ENCODE assay signal across 13 cellular contexts in the genomic region with DNA sequence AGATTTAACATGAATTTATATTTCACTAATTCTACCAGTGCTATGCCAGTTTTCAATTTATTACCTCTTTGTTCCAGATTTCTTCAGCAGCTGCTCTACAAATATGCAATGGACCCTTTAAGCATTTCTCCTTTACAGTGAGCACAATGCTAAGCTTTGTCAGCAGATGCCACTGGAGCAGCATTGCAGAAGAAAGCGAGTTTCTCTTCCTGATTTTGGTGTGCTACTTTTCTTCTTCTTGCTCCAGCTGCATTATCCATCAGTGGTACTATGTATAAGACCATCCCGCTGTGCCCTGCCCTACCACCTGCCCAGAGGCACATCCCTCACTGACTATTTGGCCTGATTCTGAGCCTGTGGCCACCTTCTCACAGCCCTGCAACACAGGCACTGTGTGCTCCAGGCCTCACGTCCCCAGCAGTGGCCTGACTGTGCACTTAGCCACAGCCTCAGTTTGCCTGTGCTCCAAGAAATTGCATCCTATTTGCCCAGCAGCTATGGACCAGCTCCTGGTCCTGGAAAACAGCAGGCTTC.
A peak's percentile ranks its signal among the peaks of the same experiment; 100 is the strongest.
DNase-seq lines count a peak whose midpoint lies in the region; ATAC-seq, FAIRE-seq and TF ChIP-seq lines count a peak whose summit lies in the region.
"Had no signal": no experiment of that assay in that cellular context is flagged by ENCODE, and none has a peak within 500 bp of the region (broad histone marks: within the 10 kb centered on the region; RNA-seq: fewer than 3 reads in every experiment).

No MANE protein-coding gene starts in this region.

- H3K36me3 ChIP-seq in bronchial epithelial cell (ENCODE audit: control insufficient read depth, insufficient read depth, low read length) = no peaks in the 10 kb centered on the region
- H3K36me3 ChIP-seq: Peyer's patch had no signal

- FAIRE-seq in bronchial epithelial cell (lab: Jason Lieb, UNC) = peak; percentile 47
- FAIRE-seq: astrocyte had no signal

- no peak overlapping the region for H3K4me3 ChIP-seq in bronchial epithelial cell (ENCODE audit: low read depth, low read length)
- H3K4me3 ChIP-seq: Peyer's patch had no signal

- TF ChIP-seq CTCF in GM13976 (IDR thresholded peaks at IDR 0.05; ENCODE audit: borderline replicate concordance, control extremely low read depth, extremely low read depth, insufficient read depth, missing control alignments) (peak; percentile 56), bronchial epithelial cell (IDR thresholded peaks at IDR 0.05; ENCODE audit: insufficient read depth, low read length, severe bottlenecking) (no peak)

- DNase-seq in GM13976 (ENCODE audit: low spot score) (no peak), bronchial epithelial cell (ENCODE audit: low read depth) (no peak), iPS-NIHi7 (ENCODE audit: extremely low spot score) (no peak), NCI-H446 (lab: John Stamatoyannopoulos, UW) (no peak)
- DNase-seq: activated CD4-positive, alpha-beta T cell treated with anti-CD3 and anti-CD28 coated beads, Interleukin-2, amount 50 U/mL, for 48 hours; CD4-positive, CD25-positive, alpha-beta regulatory T cell; KG1; Peyer's patch had no signal

- no peaks in the 10 kb centered on the region for H3K27me3 ChIP-seq in bronchial epithelial cell (ENCODE audit: control insufficient read depth, insufficient read depth, low read length)
- H3K27me3 ChIP-seq: Peyer's patch had no signal

- ATAC-seq in GM21447 (IDR thresholded peaks at IDR 0.05; ENCODE audit: unreplicated experiment) (peak; percentile 48), HG03378 (IDR thresholded peaks at IDR 0.05; ENCODE audit: unreplicated experiment) (peak; percentile 45), HG03521 (IDR thresholded peaks at IDR 0.05; ENCODE audit: unreplicated experiment) (no peak), GM21737 (IDR thresholded peaks at IDR 0.05; ENCODE audit: unreplicated experiment) (no peak)

- in situ Hi-C loops in GM13976 (cut with MboI; ENCODE audit: low sequenced_read_pairs, unreplicated experiment) = no loop called here

Comparison
In these comparisons a context has a peak if more than half of its experiments do, and no peak if none do; other contexts are left out.
1. ATAC-seq: peak in GM21447 (single experiment) and HG03378 (single experiment); none in HG03521 (single experiment) and GM21737 (single experiment).